Comparison of ENCODE assay signal across 12 cellular contexts in the genomic region with DNA sequence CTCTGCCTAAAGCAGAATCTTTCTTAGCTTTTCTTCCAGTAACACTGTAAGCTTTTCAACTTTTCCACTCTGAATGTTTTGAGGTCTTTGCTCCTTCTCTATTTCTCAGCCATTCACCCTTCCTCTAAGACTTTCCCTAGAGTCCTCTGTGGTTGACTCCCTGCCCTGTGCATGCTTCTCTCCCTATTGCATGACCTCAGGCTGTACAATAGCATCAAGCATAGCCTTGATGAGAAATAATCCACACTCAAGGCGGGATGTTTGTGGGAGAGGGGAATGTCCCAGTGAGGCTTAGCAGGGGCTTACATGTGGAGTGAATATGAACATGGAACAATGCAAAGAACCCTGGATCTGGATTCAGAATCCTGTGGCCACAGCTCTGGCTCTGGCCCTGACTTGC. TPM values are rescaled to one million over a fixed set of nuclear protein-coding genes. Genes with fewer than 3 reads are reported as not detected.
"Had no signal": no experiment of that assay in that cellular context is flagged by ENCODE, and none has a peak within 500 bp of the region (broad histone marks: within the 10 kb centered on the region; RNA-seq: fewer than 3 reads in every experiment).

No MANE protein-coding gene starts in this region.

- H3K9me3 ChIP-seq: pancreas, stomach had no signal

- H3K4me2 ChIP-seq: neural progenitor cell had no signal

- H3K27me3 ChIP-seq: neural progenitor cell, pancreas, stomach had no signal

- H3K36me3 ChIP-seq: neural progenitor cell, pancreas, stomach had no signal

- H3K27ac ChIP-seq: dorsolateral prefrontal cortex, neural progenitor cell, pancreas, SK-N-MC, stomach had no signal

- H3K4me3 ChIP-seq: dorsolateral prefrontal cortex, neural progenitor cell, pancreas, SK-N-MC, stomach had no signal

- DNase-seq: activated CD4-positive, alpha-beta T cell treated with anti-CD3 and anti-CD28 coated beads, Interleukin-2, amount 10 ng/mL, durations not matched to agents 7 days and 5 days; activated CD8-positive, alpha-beta memory T cell treated with anti-CD3 and anti-CD28 coated beads for 24 hours; activated naive CD8-positive, alpha-beta T cell treated with anti-CD3 and anti-CD28 coated beads for 36 hours; anterior cingulate cortex; dorsolateral prefrontal cortex; erythroblast; kidney glomerular epithelial cell; pancreas; stimulated activated CD4-positive, alpha-beta T cell treated with anti-CD3 and anti-CD28 coated beads, Interleukin-2, amount 100 ng/mL, for 24 hours; stomach had no signal

- H2AFZ ChIP-seq: neural progenitor cell had no signal

- H3K4me1 ChIP-seq: neural progenitor cell, pancreas had no signal

RNA-seq across cellular contexts. Expression of gene IGFBP5, which starts 48.4 kb away (rescaled TPM):
- total RNA-seq: activated CD4-positive, alpha-beta T cell treated with anti-CD3 and anti-CD28 coated beads, Interleukin-2, amount 10 ng/mL, durations not matched to agents 7 days and 5 days; activated naive CD8-positive, alpha-beta T cell treated with anti-CD3 and anti-CD28 coated beads for 36 hours had no signal
